Comparison of ENCODE assay signal across 17 cellular contexts in the genomic region with DNA sequence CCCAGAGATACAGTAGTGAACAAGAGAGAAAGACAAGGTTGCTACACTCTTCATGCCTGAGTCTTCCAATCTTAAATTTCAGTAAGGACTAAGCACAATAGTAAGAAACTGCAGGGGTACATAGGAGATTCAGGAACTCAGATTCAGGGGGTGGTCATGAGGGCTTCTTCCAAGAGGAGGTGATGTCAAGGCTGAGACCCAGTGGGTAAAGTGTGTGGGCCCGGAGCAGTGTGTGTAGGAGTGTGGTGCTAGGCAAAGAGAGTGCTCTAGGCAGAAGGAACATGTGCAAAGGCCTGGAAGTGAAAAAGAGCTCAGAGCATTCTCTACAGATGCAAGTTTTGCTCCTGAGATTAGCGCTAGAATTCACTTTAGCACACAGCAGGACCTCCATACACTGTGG.
DNase-seq lines count a peak whose midpoint lies in the region; ATAC-seq and TF ChIP-seq lines count a peak whose summit lies in the region.
"Had no signal": no experiment of that assay in that cellular context is flagged by ENCODE, and none has a peak within 500 bp of the region (broad histone marks: within the 10 kb centered on the region; RNA-seq: fewer than 3 reads in every experiment).

No MANE protein-coding gene starts in this region.

- no peaks in the 10 kb centered on the region for H3K36me3 Mint-ChIP-seq in activated naive CD4-positive, alpha-beta T cell treated with anti-CD3 and anti-CD28 coated beads for 36 hours (ENCODE audit: low read depth)
- H3K36me3 Mint-ChIP-seq in activated naive CD4-positive, alpha-beta T cell treated with anti-CD3 and anti-CD28 coated beads, Interleukin-2, amount 10 ng/mL, durations not matched to agents 7 days and 5 days, result no peaks in the 10 kb centered on the region
- H3K36me3 Mint-ChIP-seq: CD8-positive, alpha-beta T cell had no signal

- no peaks in the 10 kb centered on the region for H3K9me2 ChIP-seq in SK-N-SH

- no peak for TF ChIP-seq CTCF in SK-N-SH (IDR thresholded peaks at IDR 0.05)

- WGBS in SK-N-SH (ENCODE audit: low lambda C conversion rate), result 90% methylated on average over 2 of the region's 2 CpGs

- H3K9ac ChIP-seq in SK-N-SH, result no peak overlapping the region
- H3K9ac ChIP-seq: BLaER1 treated with 17β-estradiol and CSF1 and Interleukin-3, amounts not matched to agents 10 nM and 100 nM had no signal

- no peak overlapping the region for H3K4me2 ChIP-seq in SK-N-SH
- H3K4me2 ChIP-seq: A549; BLaER1 treated with 17β-estradiol and CSF1 and Interleukin-3, amounts not matched to agents 10 nM and 100 nM had no signal

- H3K9me3 ChIP-seq in SK-N-SH, result no peaks in the 10 kb centered on the region
- H3K9me3 ChIP-seq: A549; BLaER1 treated with 17β-estradiol and CSF1 and Interleukin-3, amounts not matched to agents 10 nM and 100 nM; Caco-2 had no signal

- H3K4me3 Mint-ChIP-seq in activated naive CD4-positive, alpha-beta T cell treated with anti-CD3 and anti-CD28 coated beads for 36 hours, result no peak overlapping the region
- no peak overlapping the region for H3K4me3 Mint-ChIP-seq in activated naive CD4-positive, alpha-beta T cell treated with anti-CD3 and anti-CD28 coated beads, Interleukin-2, amount 10 ng/mL, durations not matched to agents 7 days and 5 days
- H3K4me3 Mint-ChIP-seq: B cell; CD4-positive, alpha-beta T cell; CD8-positive, alpha-beta T cell had no signal

- no peaks in the 10 kb centered on the region for H3K9me3 Mint-ChIP-seq in activated naive CD4-positive, alpha-beta T cell treated with anti-CD3 and anti-CD28 coated beads for 36 hours
- no peaks in the 10 kb centered on the region for H3K9me3 Mint-ChIP-seq in activated naive CD4-positive, alpha-beta T cell treated with anti-CD3 and anti-CD28 coated beads, Interleukin-2, amount 10 ng/mL, durations not matched to agents 7 days and 5 days
- H3K9me3 Mint-ChIP-seq: CD4-positive, alpha-beta T cell; CD8-positive, alpha-beta T cell had no signal

- no peak overlapping the region for H3K4me3 ChIP-seq in SK-N-SH (ENCODE audit: low read depth in 2 of 2, low read length in 1 of 2)
- H3K4me3 ChIP-seq: A549; BLaER1 treated with 17β-estradiol and CSF1 and Interleukin-3, amounts not matched to agents 10 nM and 100 nM had no signal

- POLR2A ChIA-PET in SK-N-SH (lab: Yijun Ruan, JAX), result interaction anchor here (0.6 kb wide), 1 partner anchor 1162 kb away, joined by 3 read pairs; no protein-coding TSS in a partner anchor

- no peak for TF ChIP-seq RAD21 in SK-N-SH (IDR thresholded peaks at IDR 0.05; ENCODE audit: low read length)

- H3K27me3 ChIP-seq in SK-N-SH (ENCODE audit: insufficient read depth), result no peaks in the 10 kb centered on the region
- H3K27me3 ChIP-seq: BLaER1 treated with 17β-estradiol and CSF1 and Interleukin-3, amounts not matched to agents 10 nM and 100 nM had no signal

- no peak for DNase-seq in SK-N-SH
- no peak for DNase-seq in activated naive CD4-positive, alpha-beta T cell treated with anti-CD3 and anti-CD28 coated beads for 36 hours
- no peak for DNase-seq in activated naive CD4-positive, alpha-beta T cell treated with anti-CD3 and anti-CD28 coated beads, Interleukin-2, amount 10 ng/mL, durations not matched to agents 7 days and 5 days
- no peak for DNase-seq in cerebellar nuclear complex (lab: John Stamatoyannopoulos, UW)
- DNase-seq: AML-193; Caco-2; Calu3; CD4-positive, alpha-beta T cell; CD8-positive, alpha-beta T cell; DMS79 treated with DMSO at 0.1 percent for 48 hours; GF-D8 had no signal

- peak overlapping the region; percentile 1 for H3K27ac Mint-ChIP-seq in activated naive CD4-positive, alpha-beta T cell treated with anti-CD3 and anti-CD28 coated beads for 36 hours
- no peak overlapping the region for H3K27ac Mint-ChIP-seq in activated naive CD4-positive, alpha-beta T cell treated with anti-CD3 and anti-CD28 coated beads, Interleukin-2, amount 10 ng/mL, durations not matched to agents 7 days and 5 days
- H3K27ac Mint-ChIP-seq: B cell; CD4-positive, alpha-beta T cell; CD8-positive, alpha-beta T cell had no signal

- intact Hi-C loops in activated naive CD4-positive, alpha-beta T cell treated with anti-CD3 and anti-CD28 coated beads for 36 hours (cut with micrococcal nuclease), result no loop called here

- no peaks in the 10 kb centered on the region for H3K27me3 Mint-ChIP-seq in activated naive CD4-positive, alpha-beta T cell treated with anti-CD3 and anti-CD28 coated beads for 36 hours (ENCODE audit: low read depth)
- H3K27me3 Mint-ChIP-seq in activated naive CD4-positive, alpha-beta T cell treated with anti-CD3 and anti-CD28 coated beads, Interleukin-2, amount 10 ng/mL, durations not matched to agents 7 days and 5 days, result peaks cover 13% of the 10 kb centered on the region
- H3K27me3 Mint-ChIP-seq: CD4-positive, alpha-beta T cell had no signal

- H4K20me1 ChIP-seq in SK-N-SH (ENCODE audit: insufficient read depth), result no peaks in the 10 kb centered on the region
- H4K20me1 ChIP-seq: BLaER1 treated with 17β-estradiol and CSF1 and Interleukin-3, amounts not matched to agents 10 nM and 100 nM had no signal

- H3K79me2 ChIP-seq in SK-N-SH (ENCODE audit: insufficient read depth), result no peaks in the 10 kb centered on the region

- no peak for ATAC-seq in SK-N-SH treated with all-trans-retinoic acid at 6 μM for 48 hours
- ATAC-seq: A549; CD8-positive, alpha-beta T cell had no signal

- H3K27ac ChIP-seq in SK-N-SH (ENCODE audit: low read depth in 2 of 2, low read length in 1 of 2), result no peak overlapping the region
- H3K27ac ChIP-seq: 22Rv1; A549; BLaER1 treated with 17β-estradiol and CSF1 and Interleukin-3, amounts not matched to agents 10 nM and 100 nM; C4-2B had no signal

- peaks cover 12% of the 10 kb centered on the region for H3K4me1 Mint-ChIP-seq in activated naive CD4-positive, alpha-beta T cell treated with anti-CD3 and anti-CD28 coated beads for 36 hours (ENCODE audit: low read depth)
- H3K4me1 Mint-ChIP-seq in activated naive CD4-positive, alpha-beta T cell treated with anti-CD3 and anti-CD28 coated beads, Interleukin-2, amount 10 ng/mL, durations not matched to agents 7 days and 5 days, result no peaks in the 10 kb centered on the region

- H3K36me3 ChIP-seq in SK-N-SH (replicated peaks in 1 of 2; ENCODE audit: control insufficient read depth in 1 of 2, insufficient read depth in 2 of 2, low read length in 1 of 2), result no peaks in the 10 kb centered on the region
- H3K36me3 ChIP-seq: BLaER1 treated with 17β-estradiol and CSF1 and Interleukin-3, amounts not matched to agents 10 nM and 100 nM had no signal

- no peaks in the 10 kb centered on the region for H3F3A ChIP-seq in SK-N-SH (replicated peaks; ENCODE audit: insufficient read depth)

- no peak overlapping the region for H2AFZ ChIP-seq in SK-N-SH (ENCODE audit: low read depth)

- TF ChIP-seq EP300 in SK-N-SH (IDR thresholded peaks at IDR 0.05; ENCODE audit: borderline replicate concordance in 1 of 2, low read depth in 1 of 2, low read length in 1 of 2), result no peak

- CTCF ChIA-PET in SK-N-SH (lab: Yijun Ruan, JAX), result interaction anchor here (1.1 kb wide), 1 partner anchor 32 kb away, joined by 4 read pairs; no protein-coding TSS in a partner anchor
- CTCF ChIA-PET in activated naive CD4-positive, alpha-beta T cell treated with anti-CD3 and anti-CD28 coated beads for 36 hours (lab: Charles Lee), result interaction anchor here (1.0 to 1.1 kb wide), 4 partner anchors 24 to 258 kb away, joined by 3 to 4 read pairs (median 3); no protein-coding TSS in a partner anchor
- CTCF ChIA-PET in activated naive CD4-positive, alpha-beta T cell treated with anti-CD3 and anti-CD28 coated beads, Interleukin-2, amount 10 ng/mL, durations not matched to agents 7 days and 5 days (lab: Charles Lee), result no interaction called here

- H3K4me1 ChIP-seq in SK-N-SH (ENCODE audit: control insufficient read depth in 1 of 2, insufficient read depth in 2 of 2, low read depth in 1 of 2, low read length in 1 of 2), result peaks cover 0 to 16% of the 10 kb centered on the region in 2 experiments; a peak in 2 of 4 replicates
- H3K4me1 ChIP-seq: A549; BLaER1 treated with 17β-estradiol and CSF1 and Interleukin-3, amounts not matched to agents 10 nM and 100 nM had no signal

TF ChIP-seq in SK-N-SH treated with all-trans-retinoic acid at 6 μM for 48 hours, 23 proteins besides CTCF, POLR2A, EP300 and RAD21:
- 0 out of 2 replicates have a peak, but pooled peaks have one; percentile 64 for TF ChIP-seq ZFP3 (CRISPR knock-in tag; IDR thresholded peaks at IDR 0.05)
- TF ChIP-seq TCF4 (CRISPR knock-in tag; IDR thresholded peaks at IDR 0.05; ENCODE audit: borderline replicate concordance), result no peak
- TF ChIP-seq ESRRG (CRISPR knock-in tag; IDR thresholded peaks at IDR 0.05), result no peak
TF ChIP-seq in SK-N-SH treated with all-trans-retinoic acid at 6 μM for 48 hours: peak in this region for 1.

TF ChIP-seq in SK-N-SH, 30 proteins besides CTCF, POLR2A, EP300 and RAD21 (continues in another document):
- TF ChIP-seq JUND (IDR thresholded peaks at IDR 0.05) (no peak), TEAD4 (IDR thresholded peaks at IDR 0.05; ENCODE audit: borderline replicate concordance, insufficient read depth) (no peak), FOXJ3 (CRISPR knock-in tag; IDR thresholded peaks at IDR 0.05) (no peak), RCOR1 (IDR thresholded peaks at IDR 0.05; ENCODE audit: low read length) (no peak)
- TF ChIP-seq, protein P1, sequence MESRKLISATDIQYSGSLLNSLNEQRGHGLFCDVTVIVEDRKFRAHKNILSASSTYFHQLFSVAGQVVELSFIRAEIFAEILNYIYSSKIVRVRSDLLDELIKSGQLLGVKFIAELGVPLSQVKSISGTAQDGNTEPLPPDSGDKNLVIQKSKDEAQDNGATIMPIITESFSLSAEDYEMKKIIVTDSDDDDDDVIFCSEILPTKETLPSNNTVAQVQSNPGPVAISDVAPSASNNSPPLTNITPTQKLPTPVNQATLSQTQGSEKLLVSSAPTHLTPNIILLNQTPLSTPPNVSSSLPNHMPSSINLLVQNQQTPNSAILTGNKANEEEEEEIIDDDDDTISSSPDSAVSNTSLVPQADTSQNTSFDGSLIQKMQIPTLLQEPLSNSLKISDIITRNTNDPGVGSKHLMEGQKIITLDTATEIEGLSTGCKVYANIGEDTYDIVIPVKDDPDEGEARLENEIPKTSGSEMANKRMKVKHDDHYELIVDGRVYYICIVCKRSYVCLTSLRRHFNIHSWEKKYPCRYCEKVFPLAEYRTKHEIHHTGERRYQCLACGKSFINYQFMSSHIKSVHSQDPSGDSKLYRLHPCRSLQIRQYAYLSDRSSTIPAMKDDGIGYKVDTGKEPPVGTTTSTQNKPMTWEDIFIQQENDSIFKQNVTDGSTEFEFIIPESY (IDR thresholded peaks at IDR 0.05; ENCODE audit: borderline replicate concordance, low read depth), result no peak
- TF ChIP-seq, protein P2, sequence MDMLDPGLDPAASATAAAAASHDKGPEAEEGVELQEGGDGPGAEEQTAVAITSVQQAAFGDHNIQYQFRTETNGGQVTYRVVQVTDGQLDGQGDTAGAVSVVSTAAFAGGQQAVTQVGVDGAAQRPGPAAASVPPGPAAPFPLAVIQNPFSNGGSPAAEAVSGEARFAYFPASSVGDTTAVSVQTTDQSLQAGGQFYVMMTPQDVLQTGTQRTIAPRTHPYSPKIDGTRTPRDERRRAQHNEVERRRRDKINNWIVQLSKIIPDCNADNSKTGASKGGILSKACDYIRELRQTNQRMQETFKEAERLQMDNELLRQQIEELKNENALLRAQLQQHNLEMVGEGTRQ (IDR thresholded peaks at IDR 0.05; ENCODE audit: borderline replicate concordance, low read depth, low read length), result no peak
